34 cellular contexts compared by ENCODE assay signal in the genomic region with DNA sequence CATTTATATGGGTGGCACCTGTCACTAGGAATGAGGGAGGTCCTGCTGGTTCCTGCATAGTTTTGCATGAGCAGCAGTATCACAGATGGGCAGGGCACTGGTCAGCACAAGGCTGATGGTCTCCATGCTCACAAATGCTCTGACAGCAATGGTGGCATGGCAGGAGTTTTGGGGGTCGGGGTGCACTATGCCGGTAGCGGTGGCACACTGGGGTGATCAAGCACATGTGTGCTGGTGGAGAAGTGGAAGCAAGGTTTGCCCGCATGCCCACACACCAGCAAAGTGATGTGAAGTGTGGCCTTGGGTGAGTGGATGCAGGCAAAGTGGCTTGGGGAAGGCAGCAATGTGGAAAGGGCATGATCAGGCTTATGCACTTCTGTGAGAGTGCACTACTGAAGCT.
"Had no signal": no experiment of that assay in that cellular context is flagged by ENCODE, and none has a peak within 500 bp of the region (broad histone marks: within the 10 kb centered on the region; RNA-seq: fewer than 3 reads in every experiment).

No MANE protein-coding gene starts in this region.

- H3K9me3 ChIP-seq: MG63 had no signal

- H3K4me3 ChIP-seq: MG63 had no signal

- H3K27ac ChIP-seq: KMS-11 had no signal

- DNase-seq: Karpas-422, Kasumi-1, MG63, MM.1S, MV-4-11, NCI-H1048, NCI-H1092, NCI-H1092 treated with DMSO at 0.1 percent for 48 hours, NCI-H1105, NCI-H1105 treated with DMSO at 0.1 percent for 48 hours, NCI-H1417, NCI-H1417 treated with DMSO at 0.1 percent for 48 hours, NCI-H1436, NCI-H1436 treated with DMSO at 0.1 percent for 48 hours, NCI-H146, NCI-H1694, NCI-H1694 treated with DMSO at 0.1 percent for 48 hours, NCI-H187, NCI-H187 treated with DMSO at 0.1 percent for 48 hours, NCI-H2029, NCI-H2029 treated with DMSO at 0.1 percent for 48 hours, NCI-H2081, NCI-H2081 treated with DMSO at 0.1 percent for 48 hours, NCI-H2107, NCI-H2171, NCI-H2171 treated with DMSO at 0.1 percent for 48 hours, NCI-H2227 treated with DMSO at 0.1 percent for 48 hours, NCI-H226, NCI-H345, NCI-H446, NCI-H446 treated with DMSO at 0.1 percent for 48 hours, NCI-H510A, NCI-H510A treated with DMSO at 0.1 percent for 48 hours had no signal

- H3K36me3 ChIP-seq: MG63 had no signal

- H3K9ac ChIP-seq: KMS-11 had no signal

- H3K27me3 ChIP-seq: MG63 had no signal

- H3K4me2 ChIP-seq: KMS-11 had no signal
